In genomic region chr9:137630684-137631083, GRCh38 we compare ENCODE assay signal across 1 cellular context.
TF ChIP-seq lines count a peak whose summit lies in the region.

No MANE protein-coding gene starts in this region.

TF ChIP-seq in K562, 482 proteins besides CTCF, POLR2A, EP300 and RAD21:
- TF ChIP-seq RFX1 (IDR thresholded peaks at IDR 0.05) = peak; percentile 93
- TF ChIP-seq C11orf30 (IDR thresholded peaks at IDR 0.05; ENCODE audit: low read depth) = no peak
